Comparison of ENCODE assay signal across 8 cellular contexts in the genomic region with DNA sequence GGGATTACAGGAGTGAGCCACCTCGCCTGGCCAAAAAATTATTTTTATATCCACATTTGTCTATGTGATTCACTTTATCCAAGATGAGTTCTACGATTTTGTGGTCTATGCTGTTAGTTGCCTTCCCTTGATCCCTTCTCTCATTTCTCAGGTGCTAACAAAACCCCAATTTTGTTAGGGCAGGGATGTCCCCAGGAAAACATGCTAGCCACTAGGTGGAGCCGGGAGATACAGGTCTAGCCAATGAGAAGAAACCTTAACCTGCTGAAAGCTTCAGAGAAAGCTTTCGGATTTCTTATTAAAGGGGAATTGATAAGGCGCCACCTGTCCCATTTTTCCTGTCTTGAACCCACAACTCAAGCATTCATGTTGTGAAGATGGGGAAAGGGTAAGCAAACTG.
DNase-seq lines count a peak whose midpoint lies in the region; ATAC-seq and TF ChIP-seq lines count a peak whose summit lies in the region.

No MANE protein-coding gene starts in this region.

- ATAC-seq in omental fat pad (ENCODE audit: low FRiP score) (no peak), HG02610 (IDR thresholded peaks at IDR 0.05; ENCODE audit: unreplicated experiment) (no peak)

- no peak overlapping the region for H3K27ac Mint-ChIP-seq in chondrocyte (ENCODE audit: unreplicated experiment)

- H3K9me3 Mint-ChIP-seq in chondrocyte (ENCODE audit: low read depth): no peaks in the 10 kb centered on the region

- H3K4me3 Mint-ChIP-seq in chondrocyte (ENCODE audit: unreplicated experiment): no peak overlapping the region

- DNase-seq in SKM-1 treated with dmso at 0.1 percent for 144 hours (lab: John Stamatoyannopoulos, UW; ENCODE audit: unreplicated experiment) (peak; percentile 34), SKM-1 (lab: John Stamatoyannopoulos, UW; ENCODE audit: unreplicated experiment) (no peak), T follicular helper cell (ENCODE audit: low read depth) (peak; percentile 26), chondrocyte (ENCODE audit: low spot score) (no peak), omental fat pad (ENCODE audit: low spot score) (peak; percentile 30), cerebellar nuclear complex (lab: John Stamatoyannopoulos, UW) (no peak), occipital lobe (lab: John Stamatoyannopoulos, UW) (no peak)

- H3K4me1 Mint-ChIP-seq in chondrocyte (ENCODE audit: low read depth): peaks cover 19% of the 10 kb centered on the region

- TF ChIP-seq CTCF in chondrocyte (IDR thresholded peaks at IDR 0.05): peak; percentile 58
- TF ChIP-seq CTCF in omental fat pad (IDR thresholded peaks at IDR 0.05): no peak

- H3K27me3 Mint-ChIP-seq in chondrocyte (ENCODE audit: low read depth): no peaks in the 10 kb centered on the region

- H3K36me3 Mint-ChIP-seq in chondrocyte (ENCODE audit: low read depth): no peaks in the 10 kb centered on the region

Comparison
In these comparisons a context has a peak if more than half of its experiments do, and no peak if none do; other contexts are left out.
1. DNase-seq: peak in SKM-1 treated with dmso at 0.1 percent for 144 hours (single experiment), T follicular helper cell (single experiment) and omental fat pad (single experiment); none in SKM-1 (single experiment), chondrocyte (single experiment), cerebellar nuclear complex (0 of 2) and occipital lobe (single experiment).